In the genomic region with DNA sequence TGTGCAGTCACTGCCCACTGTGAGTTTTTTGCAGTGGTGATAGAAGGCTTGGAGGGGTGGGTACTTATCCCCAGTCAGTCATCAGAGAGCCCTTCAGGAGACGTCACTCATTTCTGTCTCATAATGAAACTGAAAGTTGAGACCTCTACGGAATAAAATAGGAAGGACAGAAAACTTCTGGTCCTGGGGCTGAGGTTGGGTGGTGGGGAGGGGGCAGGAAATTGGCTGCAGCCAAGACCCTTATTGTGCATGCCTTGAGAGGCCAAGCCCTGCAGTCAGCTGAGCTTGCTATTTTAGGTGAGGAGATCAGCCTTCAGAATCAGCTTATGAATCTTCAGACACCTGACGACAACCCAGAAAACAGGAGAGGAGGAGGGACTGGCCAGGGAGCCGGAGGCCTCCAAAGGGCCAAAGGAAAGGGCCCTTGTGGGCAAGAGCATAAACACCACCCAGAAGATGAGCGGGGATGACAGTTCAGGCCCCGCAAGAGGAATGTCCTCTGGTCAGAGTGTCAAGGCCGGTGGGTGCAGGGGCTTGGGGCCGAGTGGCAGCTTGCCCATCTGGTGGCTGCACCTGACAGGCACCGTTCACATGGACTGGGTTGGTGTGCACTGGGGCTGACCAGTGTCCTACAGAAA, we compare ENCODE assay signal across 8 cellular contexts. TPM values are rescaled to one million over a fixed set of nuclear protein-coding genes. Genes with fewer than 3 reads are reported as not detected.
DNase-seq lines count a peak whose midpoint lies in the region; ATAC-seq and TF ChIP-seq lines count a peak whose summit lies in the region.

No MANE protein-coding gene starts in this region.

- no peak overlapping the region for H3K9ac ChIP-seq in HUES48 (ENCODE audit: low read depth, low read length)

- TF ChIP-seq CTCF in GM06990 (IDR thresholded peaks at IDR 0.05; ENCODE audit: insufficient read depth, low read length, poor library complexity, severe bottlenecking) (no peak), omental fat pad (IDR thresholded peaks at IDR 0.05) (no peak)

- peak overlapping the region; percentile 27 for H3K27ac ChIP-seq in HUES48 (ENCODE audit: low read depth, low read length)

- DNase-seq in GM06990 (ENCODE audit: extremely low read depth, insufficient read length) (peak; percentile 79), germinal center (ENCODE audit: low spot score) (peak; percentile 62), NCI-H1092 treated with DMSO at 0.1 percent for 48 hours (lab: John Stamatoyannopoulos, UW) (no peak), SK-N-DZ (ENCODE audit: low spot score) (no peak), omental fat pad (ENCODE audit: low spot score) (no peak), EL (no peak)

- no peaks in the 10 kb centered on the region for H3K9me3 ChIP-seq in HUES48 (ENCODE audit: control insufficient read depth, insufficient read depth, low read length)

- no peak overlapping the region for H3K4me3 ChIP-seq in GM06990 (replicated peaks; ENCODE audit: low read depth, low read length)
- H3K4me3 ChIP-seq in HUES48 (ENCODE audit: low read depth, low read length): no peak overlapping the region

- H3K36me3 ChIP-seq in GM06990 (ENCODE audit: control insufficient read depth, insufficient read depth, low read length) (no peaks in the 10 kb centered on the region), HUES48 (ENCODE audit: control insufficient read depth, insufficient read depth, low read length) (no peaks in the 10 kb centered on the region)

- H3K4me1 ChIP-seq in HUES48 (ENCODE audit: control insufficient read depth, insufficient read depth, low read length): peaks cover 36% of the 10 kb centered on the region

- ATAC-seq in GM19467 (IDR thresholded peaks at IDR 0.05; ENCODE audit: unreplicated experiment) (peak; percentile 60), omental fat pad (ENCODE audit: low FRiP score) (no peak)

- H3K27me3 ChIP-seq in GM06990 (replicated peaks; ENCODE audit: control insufficient read depth, insufficient read depth, low read length) (no peaks in the 10 kb centered on the region), HUES48 (ENCODE audit: control insufficient read depth, insufficient read depth, low read length) (no peaks in the 10 kb centered on the region)

RNA-seq across cellular contexts. Expression of gene ADA2, which starts 17.9 kb away (rescaled TPM):
- 0.66 and 1.1 TPM in 2 replicates for polyA plus RNA-seq in SK-N-DZ (2014; cell fraction: cytosol; rRNA removed)
- polyA plus RNA-seq in SK-N-DZ (2014; cell fraction: nucleus; rRNA removed): 0.11 and 0.15 TPM in 2 replicates
- 10 to 100 TPM; 11.6 to 40.1 (median 16.3) TPM for total RNA-seq in omental fat pad

Comparison
In these comparisons a context has a peak if more than half of its experiments do, and no peak if none do; other contexts are left out.
1. DNase-seq: peak in GM06990 (single experiment) and germinal center (single experiment); none in NCI-H1092 treated with DMSO at 0.1 percent for 48 hours (single experiment), SK-N-DZ (single experiment), omental fat pad (single experiment) and EL (single experiment).